ENCODE assay signal across 14 cellular contexts in genomic region chr16:65619606-65620005, GRCh38.
A peak's percentile ranks its signal among the peaks of the same experiment; 100 is the strongest.
DNase-seq lines count a peak whose midpoint lies in the region; ATAC-seq and TF ChIP-seq lines count a peak whose summit lies in the region.
"Had no signal": no experiment of that assay in that cellular context is flagged by ENCODE, and none has a peak within 500 bp of the region (broad histone marks: within the 10 kb centered on the region; RNA-seq: fewer than 3 reads in every experiment).

No MANE protein-coding gene starts in this region.

- CTCF ChIA-PET in PC-3 (lab: Charles Lee), result no interaction called here

- POLR2A ChIA-PET in PC-3 (lab: Charles Lee; ENCODE audit: unreplicated experiment), result no interaction called here

- no peaks in the 10 kb centered on the region for H3K27me3 ChIP-seq in BLaER1
- no peaks in the 10 kb centered on the region for H3K27me3 ChIP-seq in PC-3 (ENCODE audit: low read length)
- H3K27me3 ChIP-seq in SJCRH30, result no peaks in the 10 kb centered on the region

- H4K20me1 ChIP-seq in BLaER1 (no peaks in the 10 kb centered on the region), PC-3 (ENCODE audit: low read length) (no peaks in the 10 kb centered on the region)

- H3K9me2 ChIP-seq in PC-3 (replicated peaks; ENCODE audit: low read length), result no peaks in the 10 kb centered on the region

- H3K27ac ChIP-seq in BLaER1 (0 out of 2 replicates have a peak overlapping the region, but pooled peaks have one; percentile 52), PC-3 (ENCODE audit: low read length) (peak overlapping the region; percentile 22; the same call in 1 of the 2 replicates), epithelial cell of prostate (no peak overlapping the region), SJCRH30 (no peak overlapping the region)
- H3K27ac ChIP-seq: C4-2B had no signal

- no peaks in the 10 kb centered on the region for H3K79me2 ChIP-seq in PC-3 (ENCODE audit: low read length)

- intact Hi-C loops in PC-3 (cut with micrococcal nuclease), result no loop called here

- no peak for TF ChIP-seq CTCF in PC-3 (conservative IDR thresholded peaks at IDR 0.05; ENCODE audit: low read depth, low read length)
- TF ChIP-seq CTCF in GM20000 (IDR thresholded peaks at IDR 0.05; ENCODE audit: extremely low read depth, missing control alignments), result no peak

- ATAC-seq in PC-3 (peak; percentile 54; the same call in 1 of the 2 replicates), HG02970 (IDR thresholded peaks at IDR 0.05; ENCODE audit: low FRiP score, unreplicated experiment) (no peak)
- ATAC-seq: GM23338, HepG2 had no signal

- no peak overlapping the region for H3K4me3 ChIP-seq in BLaER1
- no peak overlapping the region for H3K4me3 ChIP-seq in PC-3 (ENCODE audit: low read length)
- H3K4me3 ChIP-seq in SJCRH30, result no peak overlapping the region
- H3K4me3 ChIP-seq: GM23338 had no signal

- H3K4me1 ChIP-seq in BLaER1 (peaks cover 64% of the 10 kb centered on the region), PC-3 (ENCODE audit: insufficient read depth, low read length) (peaks cover 16% of the 10 kb centered on the region; the same call in 1 of the 2 replicates), SJCRH30 (peaks cover 31% of the 10 kb centered on the region)
- H3K4me1 ChIP-seq: Caco-2 had no signal

- no TSS peak for BruUV-seq in PC-3 (replicated peaks; lab: Mats Ljungman, UMichigan)

- DNase-seq in PC-3, result peak; percentile 48
- DNase-seq in epithelial cell of prostate (ENCODE audit: low read depth, low spot score), result peak; percentile 3
- no peak for DNase-seq in NCI-H1436 treated with DMSO at 0.1 percent for 48 hours (lab: John Stamatoyannopoulos, UW)
- no peak for DNase-seq in SJCRH30
- no peak for DNase-seq in GM20000 (ENCODE audit: low spot score)
- DNase-seq: 8988T; Caco-2; CD4-positive, alpha-beta T cell; HCEC 1CT had no signal

- H3K4me2 ChIP-seq in BLaER1 (peak overlapping the region; percentile 66), PC-3 (ENCODE audit: low read length) (no peak overlapping the region)
- H3K4me2 ChIP-seq: GM23338 had no signal

- no peaks in the 10 kb centered on the region for H3F3A ChIP-seq in PC-3 (ENCODE audit: low read length, unreplicated experiment)

- H3K9me3 ChIP-seq in BLaER1, result no peaks in the 10 kb centered on the region
- no peaks in the 10 kb centered on the region for H3K9me3 ChIP-seq in PC-3 (ENCODE audit: low read length)
- H3K9me3 ChIP-seq in SJCRH30 (replicated peaks), result no peaks in the 10 kb centered on the region
- H3K9me3 ChIP-seq: Caco-2 had no signal

- no peak overlapping the region for H3K9ac ChIP-seq in BLaER1
- H3K9ac ChIP-seq in PC-3 (ENCODE audit: low read length), result no peak overlapping the region

- H2AFZ ChIP-seq in PC-3 (ENCODE audit: low read length), result no peak overlapping the region
- H2AFZ ChIP-seq: GM23338 had no signal

- H3K36me3 ChIP-seq in BLaER1 (no peaks in the 10 kb centered on the region), PC-3 (ENCODE audit: low read depth, low read length) (no peaks in the 10 kb centered on the region), SJCRH30 (no peaks in the 10 kb centered on the region)

Comparison
In these comparisons a context has a peak if more than half of its experiments do, and no peak if none do; other contexts are left out.
1. H3K27ac ChIP-seq: peak in BLaER1 (single experiment) and PC-3 (single experiment); none in epithelial cell of prostate (single experiment) and SJCRH30 (single experiment).
2. DNase-seq: peak in PC-3 (single experiment) and epithelial cell of prostate (single experiment); none in NCI-H1436 treated with DMSO at 0.1 percent for 48 hours (single experiment), SJCRH30 (0 of 2) and GM20000 (single experiment).